ENCODE assay signal across 18 cellular contexts in genomic region chr11:10619281-10619680, GRCh38. TPM values are rescaled to one million over a fixed set of nuclear protein-coding genes. Genes with fewer than 3 reads are reported as not detected.
"Had no signal": no experiment of that assay in that cellular context is flagged by ENCODE, and none has a peak within 500 bp of the region (broad histone marks: within the 10 kb centered on the region; RNA-seq: fewer than 3 reads in every experiment).

No MANE protein-coding gene starts in this region.

- H3K4me1 Mint-ChIP-seq: WTC11 had no signal

- H3K4me3 ChIP-seq: right lobe of liver, smooth muscle cell had no signal

- H3K4me1 ChIP-seq: right lobe of liver had no signal

- H3K27ac ChIP-seq: right lobe of liver had no signal

- DNase-seq: activated CD4-positive, alpha-beta memory T cell treated with anti-CD3 and anti-CD28 coated beads for 36 hours; activated CD4-positive, alpha-beta T cell treated with anti-CD3 and anti-CD28 coated beads for 36 hours; activated naive CD4-positive, alpha-beta T cell treated with Interleukin-2 at 50 U/mL for 16 hours; activated T-cell treated with anti-CD3 and anti-CD28 coated beads for 4 hours; anterior cingulate cortex; dermis blood vessel endothelial cell; effector memory CD4-positive, alpha-beta T cell; left ventricle myocardium superior; naive B cell; right lobe of liver; SK-N-SH; stimulated activated CD4-positive, alpha-beta T cell treated with anti-CD3 and anti-CD28 coated beads, Interleukin-4, amount 100 ng/mL, for 1 hour; stimulated activated naive CD8-positive, alpha-beta T cell treated with anti-CD3 and anti-CD28 coated beads, Interleukin-15, amount 100 ng/mL, for 72 hours had no signal

- H3K27ac Mint-ChIP-seq: activated CD4-positive, alpha-beta memory T cell treated with anti-CD3 and anti-CD28 coated beads for 36 hours; activated CD4-positive, alpha-beta T cell treated with anti-CD3 and anti-CD28 coated beads for 36 hours; activated T-helper 1 cell treated with anti-CD3 and anti-CD28 coated beads, Interleukin-12 subunit alpha, Interleukin-12 subunit beta, Interleukin-2, Interleukin-4 antibody, amounts not matched to agents 30 ng/mL and 10 ng/mL and 1 ng/mL, durations not matched to agents 14 hours and 24 hours and 36 hours; stimulated activated naive CD8-positive, alpha-beta T cell treated with anti-CD3 and anti-CD28 coated beads, Interleukin-15, amount 100 ng/mL, for 72 hours; T-helper 2 cell treated with Interferon-gamma antibody and Interleukin-4, amounts not matched to agents 5 μg/mL and 100 μg/mL, for 36 hours; WTC11 had no signal

- H3K36me3 ChIP-seq: right lobe of liver had no signal

- H3K36me3 Mint-ChIP-seq: activated CD4-positive, alpha-beta memory T cell treated with anti-CD3 and anti-CD28 coated beads for 36 hours; WTC11 had no signal

- H3K27me3 Mint-ChIP-seq: activated CD4-positive, alpha-beta memory T cell treated with anti-CD3 and anti-CD28 coated beads for 36 hours; activated CD4-positive, alpha-beta T cell treated with anti-CD3 and anti-CD28 coated beads for 36 hours; naive B cell; stimulated activated naive CD8-positive, alpha-beta T cell treated with anti-CD3 and anti-CD28 coated beads, Interleukin-15, amount 100 ng/mL, for 72 hours had no signal

- ATAC-seq: activated CD4-positive, alpha-beta T cell treated with anti-CD3 and anti-CD28 coated beads for 36 hours; stimulated activated naive CD8-positive, alpha-beta T cell treated with anti-CD3 and anti-CD28 coated beads, Interleukin-15, amount 100 ng/mL, for 72 hours; WTC11 had no signal

- H3K27me3 ChIP-seq: right lobe of liver had no signal

- H3K9ac ChIP-seq: SK-N-SH had no signal

- H3K9me3 Mint-ChIP-seq: activated CD4-positive, alpha-beta memory T cell treated with anti-CD3 and anti-CD28 coated beads for 36 hours; activated T-helper 1 cell treated with anti-CD3 and anti-CD28 coated beads, Interleukin-12 subunit alpha, Interleukin-12 subunit beta, Interleukin-2, Interleukin-4 antibody, amounts not matched to agents 30 ng/mL and 10 ng/mL and 1 ng/mL, durations not matched to agents 14 hours and 24 hours and 36 hours; stimulated activated naive CD8-positive, alpha-beta T cell treated with anti-CD3 and anti-CD28 coated beads, Interleukin-15, amount 100 ng/mL, for 72 hours; T-helper 2 cell treated with Interferon-gamma antibody and Interleukin-4, amounts not matched to agents 5 μg/mL and 100 μg/mL, for 36 hours had no signal

- H3K4me3 Mint-ChIP-seq: activated CD4-positive, alpha-beta memory T cell treated with anti-CD3 and anti-CD28 coated beads for 36 hours; activated CD4-positive, alpha-beta T cell treated with anti-CD3 and anti-CD28 coated beads for 36 hours; activated T-helper 1 cell treated with anti-CD3 and anti-CD28 coated beads, Interleukin-12 subunit alpha, Interleukin-12 subunit beta, Interleukin-2, Interleukin-4 antibody, amounts not matched to agents 30 ng/mL and 10 ng/mL and 1 ng/mL, durations not matched to agents 14 hours and 24 hours and 36 hours; stimulated activated naive CD8-positive, alpha-beta T cell treated with anti-CD3 and anti-CD28 coated beads, Interleukin-15, amount 100 ng/mL, for 72 hours; T-helper 2 cell treated with Interferon-gamma antibody and Interleukin-4, amounts not matched to agents 5 μg/mL and 100 μg/mL, for 36 hours; WTC11 had no signal

- H3K9me3 ChIP-seq: right lobe of liver, SK-N-SH had no signal

RNA-seq across cellular contexts. Expression of gene LYVE1, which starts 50.8 kb away (rescaled TPM):
- total RNA-seq: activated CD4-positive, alpha-beta memory T cell treated with anti-CD3 and anti-CD28 coated beads for 36 hours; activated CD4-positive, alpha-beta T cell treated with anti-CD3 and anti-CD28 coated beads for 36 hours; activated T-helper 1 cell treated with anti-CD3 and anti-CD28 coated beads, Interleukin-12 subunit alpha, Interleukin-12 subunit beta, Interleukin-2, Interleukin-4 antibody, amounts not matched to agents 30 ng/mL and 10 ng/mL and 1 ng/mL, durations not matched to agents 14 hours and 24 hours and 36 hours; kidney epithelial cell; smooth muscle cell had no signal
- polyA plus RNA-seq: SK-N-SH, smooth muscle cell had no signal
